Comparison of ENCODE assay signal across 13 cellular contexts in the genomic region with DNA sequence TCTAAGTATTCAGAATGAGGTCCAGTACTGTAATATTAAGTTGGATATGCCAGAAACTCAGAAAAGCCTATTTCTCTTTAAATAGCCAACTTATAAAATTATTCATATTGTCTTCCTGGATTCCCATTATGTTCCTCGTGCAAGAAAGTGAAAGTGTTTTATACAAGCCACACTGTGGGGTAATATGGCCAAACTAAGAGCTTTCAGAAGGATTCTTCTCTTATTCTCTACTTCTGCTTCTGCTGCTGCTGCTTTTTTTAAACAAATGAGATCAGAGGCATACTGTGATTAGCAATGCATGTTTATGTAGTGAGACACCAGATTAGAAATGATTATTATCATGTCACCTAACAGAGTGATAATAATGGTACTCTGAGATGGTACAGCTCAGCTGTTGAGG.
DNase-seq lines count a peak whose midpoint lies in the region; ATAC-seq, FAIRE-seq and TF ChIP-seq lines count a peak whose summit lies in the region.
"Had no signal": no experiment of that assay in that cellular context is flagged by ENCODE, and none has a peak within 500 bp of the region (broad histone marks: within the 10 kb centered on the region; RNA-seq: fewer than 3 reads in every experiment).

No MANE protein-coding gene starts in this region.

- H3K9ac ChIP-seq in mammary epithelial cell (ENCODE audit: insufficient read depth, low read length) = no peak overlapping the region

- no peak for ATAC-seq in activated CD4-positive, alpha-beta T cell treated with anti-CD3 and anti-CD28 coated beads for 36 hours

- H3K9me3 Mint-ChIP-seq in activated CD4-positive, alpha-beta T cell treated with anti-CD3 and anti-CD28 coated beads for 36 hours (ENCODE audit: low read depth) = peaks cover 11% of the 10 kb centered on the region

- dilution Hi-C loops in mammary epithelial cell (cut with HindIII; ENCODE audit: low sequenced_read_pairs) = no loop called here

- H3K4me1 Mint-ChIP-seq in activated CD4-positive, alpha-beta T cell treated with anti-CD3 and anti-CD28 coated beads for 36 hours = peaks cover 84% of the 10 kb centered on the region

- H3K4me3 ChIP-seq in mammary epithelial cell (replicated peaks in 1 of 3; ENCODE audit: insufficient read depth in 1 of 3, low read depth in 2 of 3, low read length in 3 of 3) (no peak overlapping the region), small intestine (ENCODE audit: low read depth in 1 of 2, low read length in 2 of 2) (no peak overlapping the region), sigmoid colon (peak overlapping the region in 1 of 4 donors; percentile 25)
- H3K4me3 ChIP-seq: right lobe of liver had no signal

- no peak for TF ChIP-seq EP300 in sigmoid colon (IDR thresholded peaks at IDR 0.05)

- H3K4me2 ChIP-seq in mammary epithelial cell (ENCODE audit: insufficient read depth, low read depth, low read length) = peak overlapping the region; percentile 41

- no TSS peak for BruUV-seq in mammary epithelial cell (replicated peaks; lab: Mats Ljungman, UMichigan)

- H2AFZ ChIP-seq in mammary epithelial cell (ENCODE audit: low read depth, low read length) = no peak overlapping the region

- H3K79me2 ChIP-seq in mammary epithelial cell (ENCODE audit: insufficient read depth, low read length) = no peaks in the 10 kb centered on the region

- FAIRE-seq in small intestine (lab: Jason Lieb, UNC) = peak; percentile 70
- FAIRE-seq: H54 had no signal

- H3K27me3 ChIP-seq in mammary epithelial cell (ENCODE audit: insufficient read depth, low read length) (no peaks in the 10 kb centered on the region), small intestine (ENCODE audit: control insufficient read depth in 2 of 2, insufficient read depth in 2 of 2, low read length in 2 of 2) (no peaks in the 10 kb centered on the region), sigmoid colon (no peaks in the 10 kb centered on the region)
- H3K27me3 ChIP-seq: right lobe of liver, tibial nerve had no signal

- DNase-seq in activated CD4-positive, alpha-beta T cell treated with anti-CD3 and anti-CD28 coated beads for 36 hours = no peak
- no peak for DNase-seq in activated CD4-positive, alpha-beta T cell treated with anti-CD3 and anti-CD28 coated beads for 48 hours
- DNase-seq in NOMO-1 (lab: John Stamatoyannopoulos, UW; ENCODE audit: unreplicated experiment in 2 of 2) (peak; percentile 65 to 91), mammary epithelial cell (no peak), small intestine (peak; percentile 34), HCEC 1CT (no peak), ureter (ENCODE audit: low spot score) (no peak), sigmoid colon (no peak)
- DNase-seq: NCI-H1092, NCI-H446 treated with DMSO at 0.1 percent for 48 hours, right lobe of liver had no signal

- H3K27ac ChIP-seq in mammary epithelial cell (ENCODE audit: insufficient read depth, low read depth, low read length) (no peak overlapping the region), small intestine (ENCODE audit: low read depth in 1 of 2, low read length in 1 of 2) (no peak overlapping the region), sigmoid colon (peak overlapping the region in 1 of 4 donors; percentile 44)
- H3K27ac ChIP-seq: right lobe of liver, tibial nerve had no signal

- H3K4me3 Mint-ChIP-seq in activated CD4-positive, alpha-beta T cell treated with anti-CD3 and anti-CD28 coated beads for 36 hours = peak overlapping the region; percentile 66

- peaks cover 15% of the 10 kb centered on the region for H3K36me3 Mint-ChIP-seq in activated CD4-positive, alpha-beta T cell treated with anti-CD3 and anti-CD28 coated beads for 36 hours (ENCODE audit: low read depth)

- H3K4me1 ChIP-seq in mammary epithelial cell (ENCODE audit: insufficient read depth, low read length) (no peaks in the 10 kb centered on the region), small intestine (ENCODE audit: control insufficient read depth in 2 of 2, insufficient read depth in 1 of 2, low read depth in 1 of 2, low read length in 1 of 2) (peaks cover 0 to 4% of the 10 kb centered on the region in 2 donors), sigmoid colon (peaks cover 0 to 5% (median 4%) of the 10 kb centered on the region in 4 donors)
- H3K4me1 ChIP-seq: right lobe of liver had no signal

- 8% methylated on average over 1 of the region's 1 CpG for WGBS in mammary epithelial cell (ENCODE audit: low coverage, missing lambda C conversion rate)
- 3 to 5% (median 4%) methylated on average over 1 of the region's 1 CpG for WGBS in small intestine, 3 donors
- 3 to 8% methylated on average over 1 of the region's 1 CpG for WGBS in sigmoid colon, 2 donors

- TF ChIP-seq CTCF in mammary epithelial cell (conservative IDR thresholded peaks at IDR 0.05 in 1 of 2, IDR thresholded peaks at IDR 0.05 in 1 of 2; ENCODE audit: extremely low read depth in 1 of 2, insufficient read depth in 1 of 2, low read depth in 1 of 2, low read length in 2 of 2) = no peak
- no peak for TF ChIP-seq CTCF in sigmoid colon (IDR thresholded peaks at IDR 0.05)

- TF ChIP-seq POLR2A in sigmoid colon (IDR thresholded peaks at IDR 0.05) = no peak

- in situ Hi-C loops in mammary epithelial cell (cut with MboI; ENCODE audit: low sequenced_read_pairs in 2 of 2) = no loop called here

- no peaks in the 10 kb centered on the region for H3K36me3 ChIP-seq in mammary epithelial cell (ENCODE audit: insufficient read depth, low read length)
- no peaks in the 10 kb centered on the region for H3K36me3 ChIP-seq in small intestine (ENCODE audit: control insufficient read depth in 2 of 2, insufficient read depth in 2 of 2, low read length in 2 of 2)
- H3K36me3 ChIP-seq in sigmoid colon = no peaks in the 10 kb centered on the region
- H3K36me3 ChIP-seq: right lobe of liver, tibial nerve had no signal

- H3K9me3 ChIP-seq in mammary epithelial cell (replicated peaks; ENCODE audit: insufficient read depth, low read length) = no peaks in the 10 kb centered on the region
- no peaks in the 10 kb centered on the region for H3K9me3 ChIP-seq in small intestine (ENCODE audit: control insufficient read depth, low read depth)
- H3K9me3 ChIP-seq in sigmoid colon = no peaks in the 10 kb centered on the region
- H3K9me3 ChIP-seq: right lobe of liver, tibial nerve had no signal

- CTCF ChIA-PET in activated CD4-positive, alpha-beta T cell treated with anti-CD3 and anti-CD28 coated beads for 36 hours (lab: Charles Lee) = interaction anchor here (0.8 to 1.7 kb wide), 6 partner anchors 15 to 219 kb away, joined by 3 to 4 read pairs (median 4); no protein-coding TSS in a partner anchor
- CTCF ChIA-PET in mammary epithelial cell (lab: Charles Lee; ENCODE audit: low non-redundant PET) = no interaction called here

- intact Hi-C loops in activated CD4-positive, alpha-beta T cell treated with anti-CD3 and anti-CD28 coated beads for 36 hours (cut with DNase I, micrococcal nuclease) = loop anchor here (10.0 kb wide), 2 partner anchors 212 to 322 kb away; no protein-coding TSS in a partner anchor
- intact Hi-C loops in mammary epithelial cell (cut with micrococcal nuclease) (no loop called here), sigmoid colon (cut with DNase I) (no loop called here)

- H3K27me3 Mint-ChIP-seq in activated CD4-positive, alpha-beta T cell treated with anti-CD3 and anti-CD28 coated beads for 36 hours = no peaks in the 10 kb centered on the region

- no peaks in the 10 kb centered on the region for H4K20me1 ChIP-seq in mammary epithelial cell (ENCODE audit: insufficient read depth, low read length)

- POLR2A ChIA-PET in activated CD4-positive, alpha-beta T cell treated with anti-CD3 and anti-CD28 coated beads for 36 hours (lab: Charles Lee) = no interaction called here

- peak overlapping the region; percentile 94 for H3K27ac Mint-ChIP-seq in activated CD4-positive, alpha-beta T cell treated with anti-CD3 and anti-CD28 coated beads for 36 hours

Comparison
In these comparisons a context has a peak if more than half of its experiments do, and no peak if none do; other contexts are left out.
1. DNase-seq: peak in NOMO-1 (2 of 2) and small intestine (single experiment); none in activated CD4-positive, alpha-beta T cell treated with anti-CD3 and anti-CD28 coated beads for 36 hours (single experiment), activated CD4-positive, alpha-beta T cell treated with anti-CD3 and anti-CD28 coated beads for 48 hours (single experiment), mammary epithelial cell (single experiment), HCEC 1CT (single experiment), ureter (single experiment) and sigmoid colon (single experiment).
2. intact Hi-C loops: an anchor here in activated CD4-positive, alpha-beta T cell treated with anti-CD3 and anti-CD28 coated beads for 36 hours (10.0 kb wide); none called in mammary epithelial cell and sigmoid colon.